ENCODE assay signal across 1 cellular context in the genomic region with DNA sequence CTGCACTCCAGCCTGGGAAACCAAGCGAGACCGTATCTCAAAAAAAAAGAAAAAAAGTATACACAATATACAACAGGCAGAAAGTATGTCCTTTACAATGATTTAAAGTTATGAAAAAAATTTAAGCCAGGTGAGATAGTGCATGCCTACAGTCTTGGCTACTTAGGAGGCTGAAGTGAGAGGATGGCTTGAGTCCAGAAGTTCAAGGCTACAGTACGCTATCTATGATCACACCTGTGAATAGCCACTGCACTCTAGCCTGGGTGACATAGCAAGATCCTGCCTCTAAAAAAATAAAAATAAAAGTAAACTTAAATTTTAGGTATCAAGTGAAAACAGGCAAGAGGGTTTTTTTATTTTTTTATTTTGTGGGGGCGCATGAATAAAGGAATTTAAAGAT.
TF ChIP-seq lines count a peak whose summit lies in the region.

No MANE protein-coding gene starts in this region.

TF ChIP-seq in HepG2, 621 proteins besides CTCF, POLR2A, EP300 and RAD21:
- TF ChIP-seq ELF4 (CRISPR knock-in tag; IDR thresholded peaks at IDR 0.05; ENCODE audit: borderline replicate concordance) (no peak), ZNF678 (CRISPR knock-in tag; IDR thresholded peaks at IDR 0.05) (no peak), ZNF780A (CRISPR knock-in tag; IDR thresholded peaks at IDR 0.05) (no peak)
